35 cellular contexts compared by ENCODE assay signal in the genomic region with DNA sequence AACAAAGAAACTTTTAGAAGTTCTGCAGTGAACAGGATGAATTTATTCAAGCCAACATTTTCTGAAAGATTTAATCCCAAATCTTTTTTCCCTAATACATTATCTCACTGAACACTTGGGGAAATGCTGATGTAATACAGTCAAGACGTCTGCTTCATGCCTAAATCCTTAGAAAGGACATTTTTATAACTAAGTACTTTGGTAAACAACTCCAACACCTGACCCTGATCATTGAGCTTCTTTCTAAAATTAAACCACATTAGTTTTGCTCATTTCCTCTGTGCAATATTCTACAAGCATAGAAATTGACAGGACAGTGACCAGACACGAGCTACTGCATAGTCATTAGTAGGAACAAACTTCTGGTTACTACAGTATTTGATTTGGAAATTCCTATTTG.
"Had no signal": no experiment of that assay in that cellular context is flagged by ENCODE, and none has a peak within 500 bp of the region (broad histone marks: within the 10 kb centered on the region; RNA-seq: fewer than 3 reads in every experiment).

No MANE protein-coding gene starts in this region.

- ATAC-seq: activated CD8-positive, alpha-beta memory T cell treated with anti-CD3 and anti-CD28 coated beads, Interleukin-2, amount 10 ng/mL, durations not matched to agents 7 days and 5 days; activated CD8-positive, alpha-beta T cell treated with anti-CD3 and anti-CD28 coated beads, Interleukin-2, amount 10 ng/mL, durations not matched to agents 7 days and 5 days; activated naive CD8-positive, alpha-beta T cell treated with anti-CD3 and anti-CD28 coated beads, Interleukin-2, amount 50 U/mL, for 24 hours had no signal

- H3K27me3 ChIP-seq: ascending aorta, cardiac muscle cell had no signal

- H3K27me3 Mint-ChIP-seq: activated B cell treated with CpG ODN at 0.5 μM for 24 hours; activated CD4-positive, alpha-beta memory T cell treated with anti-CD3 and anti-CD28 coated beads, Interleukin-2, amount 10 ng/mL, durations not matched to agents 7 days and 5 days; activated CD8-positive, alpha-beta memory T cell treated with anti-CD3 and anti-CD28 coated beads, Interleukin-2, amount 10 ng/mL, durations not matched to agents 7 days and 5 days; activated naive CD4-positive, alpha-beta T cell treated with anti-CD3 and anti-CD28 coated beads, Interleukin-2, amount 10 ng/mL, durations not matched to agents 7 days and 5 days had no signal

- H3K9me3 ChIP-seq: ascending aorta had no signal

- DNase-seq: activated B cell treated with CpG ODN at 0.5 μM for 24 hours; activated CD4-positive, alpha-beta memory T cell treated with anti-CD3 and anti-CD28 coated beads, Interleukin-2, amount 10 ng/mL, durations not matched to agents 7 days and 5 days; activated CD4-positive, alpha-beta T cell treated with anti-CD3 and anti-CD28 coated beads for 4 hours; activated CD4-positive, alpha-beta T cell treated with anti-CD3 and anti-CD28 coated beads, Interleukin-2, amount 10 ng/mL, durations not matched to agents 24 days and 14 days; activated CD4-positive, alpha-beta T cell treated with anti-CD3 and anti-CD28 coated beads, Interleukin-2, amount 50 U/mL, for 1 hour; activated CD4-positive, alpha-beta T cell treated with anti-CD3 and anti-CD28 coated beads, Interleukin-2, amount 50 U/mL, for 4 hours; activated CD4-positive, CD25-positive, alpha-beta regulatory T cell treated with anti-CD3 and anti-CD28 coated beads, Interleukin-2, amount 50 U/mL, for 72 hours; activated CD8-positive, alpha-beta memory T cell treated with anti-CD3 and anti-CD28 coated beads for 24 hours; activated CD8-positive, alpha-beta memory T cell treated with anti-CD3 and anti-CD28 coated beads, Interleukin-2, amount 10 ng/mL, durations not matched to agents 7 days and 5 days; activated CD8-positive, alpha-beta memory T cell treated with anti-CD3 and anti-CD28 coated beads, Interleukin-2, amount 50 U/mL, for 48 hours; activated CD8-positive, alpha-beta T cell treated with anti-CD3 and anti-CD28 coated beads, Interleukin-2, amount 10 ng/mL, durations not matched to agents 7 days and 5 days; activated effector memory CD4-positive, alpha-beta T cell treated with Interleukin-2 at 50 U/mL for 16 hours; activated gamma-delta T cell; activated naive CD4-positive, alpha-beta T cell treated with anti-CD3 and anti-CD28 coated beads, Interleukin-2, amount 10 ng/mL, durations not matched to agents 7 days and 5 days; activated naive CD4-positive, alpha-beta T cell treated with Interleukin-2 at 50 U/mL for 16 hours; activated naive CD8-positive, alpha-beta T cell treated with anti-CD3 and anti-CD28 coated beads, Interleukin-2, amount 10 ng/mL, durations not matched to agents 7 days and 5 days; activated naive CD8-positive, alpha-beta T cell treated with anti-CD3 and anti-CD28 coated beads, Interleukin-2, amount 50 U/mL, for 24 hours; activated T-cell treated with anti-CD3 and anti-CD28 coated beads, Interleukin-2, amount 50 U/mL, for 24 hours; activated T-cell treated with anti-CD3 and anti-CD28 coated beads, Interleukin-2, amount 50 U/mL, for 48 hours; amygdala; anterior cingulate cortex; caudate nucleus; T-helper 1 cell; T-helper 2 cell; T-helper 9 cell had no signal

- H3K9me3 Mint-ChIP-seq: activated B cell treated with CpG ODN at 0.5 μM for 24 hours; activated CD4-positive, alpha-beta memory T cell treated with anti-CD3 and anti-CD28 coated beads, Interleukin-2, amount 10 ng/mL, durations not matched to agents 7 days and 5 days; activated CD4-positive, alpha-beta T cell treated with anti-CD3 and anti-CD28 coated beads, Interleukin-2, amount 10 ng/mL, durations not matched to agents 24 days and 14 days; activated naive CD4-positive, alpha-beta T cell treated with anti-CD3 and anti-CD28 coated beads, Interleukin-2, amount 10 ng/mL, durations not matched to agents 7 days and 5 days; activated naive CD4-positive, alpha-beta T cell treated with anti-CD3 and anti-CD28 coated beads, Interleukin-2, amount 50 U/mL, for 24 hours; activated naive CD8-positive, alpha-beta T cell treated with anti-CD3 and anti-CD28 coated beads, Interleukin-2, amount 10 ng/mL, durations not matched to agents 7 days and 5 days; activated naive CD8-positive, alpha-beta T cell treated with anti-CD3 and anti-CD28 coated beads, Interleukin-2, amount 50 U/mL, for 24 hours; activated T-cell treated with anti-CD3 and anti-CD28 coated beads, Interleukin-2, amount 50 U/mL, for 24 hours; activated T-helper 2 cell treated with anti-CD3 and anti-CD28 coated beads, Interferon-gamma antibody, Interleukin-2, Interleukin-4, amounts not matched to agents 10 μg/mL and 5 μg/mL and 100 μg/mL, durations not matched to agents 14 hours and 24 hours and 36 hours; brain; T-helper 1 cell treated with Interleukin-12 subunit alpha and Interleukin-12 subunit beta and Interleukin-4 antibody, amounts not matched to agents 30 μg/mL and 1 μg/mL, for 36 hours; T-helper 2 cell treated with Interferon-gamma antibody and Interleukin-4, amounts not matched to agents 5 μg/mL and 100 μg/mL, for 36 hours had no signal

- H3K4me1 ChIP-seq: ascending aorta had no signal

- H3K27ac ChIP-seq: ascending aorta, cardiac muscle cell, VCaP had no signal

- H3K4me3 ChIP-seq: ascending aorta, cardiac muscle cell had no signal

- H3K4me1 Mint-ChIP-seq: activated B cell treated with CpG ODN at 0.5 μM for 24 hours; activated naive CD4-positive, alpha-beta T cell treated with anti-CD3 and anti-CD28 coated beads, Interleukin-2, amount 10 ng/mL, durations not matched to agents 7 days and 5 days; activated naive CD4-positive, alpha-beta T cell treated with anti-CD3 and anti-CD28 coated beads, Interleukin-2, amount 50 U/mL, for 24 hours; activated naive CD8-positive, alpha-beta T cell treated with anti-CD3 and anti-CD28 coated beads, Interleukin-2, amount 10 ng/mL, durations not matched to agents 7 days and 5 days; brain; central memory CD8-positive, alpha-beta T cell had no signal

- H3K36me3 Mint-ChIP-seq: activated CD8-positive, alpha-beta memory T cell treated with anti-CD3 and anti-CD28 coated beads, Interleukin-2, amount 10 ng/mL, durations not matched to agents 7 days and 5 days; activated naive CD4-positive, alpha-beta T cell treated with anti-CD3 and anti-CD28 coated beads, Interleukin-2, amount 10 ng/mL, durations not matched to agents 7 days and 5 days; activated naive CD4-positive, alpha-beta T cell treated with anti-CD3 and anti-CD28 coated beads, Interleukin-2, amount 50 U/mL, for 24 hours; activated naive CD8-positive, alpha-beta T cell; activated naive CD8-positive, alpha-beta T cell treated with anti-CD3 and anti-CD28 coated beads, Interleukin-2, amount 10 ng/mL, durations not matched to agents 7 days and 5 days; brain had no signal

- H3K4me3 Mint-ChIP-seq: activated B cell treated with CpG ODN at 0.5 μM for 24 hours; activated CD4-positive, alpha-beta memory T cell treated with anti-CD3 and anti-CD28 coated beads, Interleukin-2, amount 10 ng/mL, durations not matched to agents 7 days and 5 days; activated CD4-positive, alpha-beta T cell treated with anti-CD3 and anti-CD28 coated beads, Interleukin-2, amount 10 ng/mL, durations not matched to agents 24 days and 14 days; activated CD8-positive, alpha-beta memory T cell treated with anti-CD3 and anti-CD28 coated beads, Interleukin-2, amount 10 ng/mL, durations not matched to agents 7 days and 5 days; activated CD8-positive, alpha-beta T cell treated with anti-CD3 and anti-CD28 coated beads, Interleukin-2, amount 10 ng/mL, durations not matched to agents 7 days and 5 days; activated naive CD4-positive, alpha-beta T cell treated with anti-CD3 and anti-CD28 coated beads, Interleukin-2, amount 10 ng/mL, durations not matched to agents 7 days and 5 days; activated naive CD4-positive, alpha-beta T cell treated with anti-CD3 and anti-CD28 coated beads, Interleukin-2, amount 50 U/mL, for 24 hours; activated naive CD8-positive, alpha-beta T cell; activated naive CD8-positive, alpha-beta T cell treated with anti-CD3 and anti-CD28 coated beads, Interleukin-2, amount 10 ng/mL, durations not matched to agents 7 days and 5 days; activated naive CD8-positive, alpha-beta T cell treated with anti-CD3 and anti-CD28 coated beads, Interleukin-2, amount 50 U/mL, for 24 hours; activated T-cell treated with anti-CD3 and anti-CD28 coated beads, Interleukin-2, amount 50 U/mL, for 24 hours; brain; central memory CD8-positive, alpha-beta T cell; T-helper 1 cell treated with Interleukin-12 subunit alpha and Interleukin-12 subunit beta and Interleukin-4 antibody, amounts not matched to agents 30 μg/mL and 1 μg/mL, for 36 hours; T-helper 2 cell treated with Interferon-gamma antibody and Interleukin-4, amounts not matched to agents 5 μg/mL and 100 μg/mL, for 36 hours had no signal

- H3K27ac Mint-ChIP-seq: activated B cell treated with CpG ODN at 0.5 μM for 24 hours; activated CD4-positive, alpha-beta memory T cell treated with anti-CD3 and anti-CD28 coated beads, Interleukin-2, amount 10 ng/mL, durations not matched to agents 7 days and 5 days; activated CD4-positive, alpha-beta T cell treated with anti-CD3 and anti-CD28 coated beads, Interleukin-2, amount 10 ng/mL, durations not matched to agents 24 days and 14 days; activated CD8-positive, alpha-beta memory T cell treated with anti-CD3 and anti-CD28 coated beads, Interleukin-2, amount 10 ng/mL, durations not matched to agents 7 days and 5 days; activated CD8-positive, alpha-beta T cell treated with anti-CD3 and anti-CD28 coated beads, Interleukin-2, amount 10 ng/mL, durations not matched to agents 7 days and 5 days; activated naive CD4-positive, alpha-beta T cell treated with anti-CD3 and anti-CD28 coated beads, Interleukin-2, amount 10 ng/mL, durations not matched to agents 7 days and 5 days; activated naive CD4-positive, alpha-beta T cell treated with anti-CD3 and anti-CD28 coated beads, Interleukin-2, amount 50 U/mL, for 24 hours; activated naive CD8-positive, alpha-beta T cell; activated naive CD8-positive, alpha-beta T cell treated with anti-CD3 and anti-CD28 coated beads, Interleukin-2, amount 10 ng/mL, durations not matched to agents 7 days and 5 days; activated naive CD8-positive, alpha-beta T cell treated with anti-CD3 and anti-CD28 coated beads, Interleukin-2, amount 50 U/mL, for 24 hours; activated T-cell treated with anti-CD3 and anti-CD28 coated beads, Interleukin-2, amount 50 U/mL, for 24 hours; activated T-helper 2 cell treated with anti-CD3 and anti-CD28 coated beads, Interferon-gamma antibody, Interleukin-2, Interleukin-4, amounts not matched to agents 10 μg/mL and 5 μg/mL and 100 μg/mL, durations not matched to agents 14 hours and 24 hours and 36 hours; brain; T-helper 1 cell treated with Interleukin-12 subunit alpha and Interleukin-12 subunit beta and Interleukin-4 antibody, amounts not matched to agents 30 μg/mL and 1 μg/mL, for 36 hours; T-helper 2 cell treated with Interferon-gamma antibody and Interleukin-4, amounts not matched to agents 5 μg/mL and 100 μg/mL, for 36 hours had no signal
